2 cellular contexts compared by ENCODE assay signal in the genomic region with DNA sequence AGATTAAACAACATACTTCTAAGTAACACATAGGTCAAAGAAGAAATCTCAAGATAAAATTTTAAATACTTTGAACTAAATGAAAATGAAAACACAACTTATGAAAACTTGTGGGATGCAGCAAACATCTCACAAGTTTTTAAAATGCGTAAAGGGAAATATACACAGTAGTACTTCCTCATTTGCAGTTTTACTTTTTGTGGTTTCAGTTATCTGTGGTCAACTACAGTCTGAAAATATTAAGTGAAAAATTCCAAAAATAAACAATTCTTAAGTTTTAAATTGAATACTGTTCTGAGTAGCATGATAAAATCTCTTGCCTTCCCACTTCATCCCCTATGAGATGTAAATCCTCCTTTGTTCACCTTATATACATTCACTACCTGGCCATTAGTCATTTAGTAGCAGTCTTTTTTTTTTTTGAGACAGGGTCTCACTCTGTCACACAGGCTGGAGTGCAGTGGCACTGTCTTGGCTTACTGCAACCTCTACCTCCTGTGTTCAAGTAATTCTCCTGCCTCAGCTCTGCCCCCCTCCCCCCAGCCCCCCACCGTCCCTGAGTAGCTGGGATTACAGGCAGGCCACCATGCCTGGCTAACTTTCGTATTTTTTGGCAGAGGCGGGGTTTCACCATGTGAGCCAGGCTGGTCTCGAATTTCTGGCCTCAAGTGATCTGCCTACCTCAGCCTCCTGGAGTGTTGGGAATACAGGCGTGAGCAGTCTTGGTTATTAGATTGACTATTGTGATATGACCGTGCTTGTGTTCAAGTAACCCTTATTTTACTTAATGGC.
TF ChIP-seq lines count a peak whose summit lies in the region.

No MANE protein-coding gene starts in this region.

TF ChIP-seq in WTC11, 78 proteins besides CTCF, POLR2A, EP300 and RAD21 (continued from another document):
- TF ChIP-seq, protein P1, sequence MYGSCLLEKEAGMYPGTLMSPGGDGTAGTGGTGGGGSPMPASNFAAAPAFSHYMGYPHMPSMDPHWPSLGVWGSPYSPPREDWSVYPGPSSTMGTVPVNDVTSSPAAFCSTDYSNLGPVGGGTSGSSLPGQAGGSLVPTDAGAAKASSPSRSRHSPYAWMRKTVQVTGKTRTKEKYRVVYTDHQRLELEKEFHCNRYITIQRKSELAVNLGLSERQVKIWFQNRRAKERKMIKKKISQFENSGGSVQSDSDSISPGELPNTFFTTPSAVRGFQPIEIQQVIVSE (CRISPR knock-in tag; IDR thresholded peaks at IDR 0.05; ENCODE audit: borderline replicate concordance), result no peak

TF ChIP-seq in SK-N-SH treated with all-trans-retinoic acid at 6 μM for 48 hours, 23 proteins besides CTCF, POLR2A, EP300 and RAD21 (continued from another document):
- TF ChIP-seq, protein P2, sequence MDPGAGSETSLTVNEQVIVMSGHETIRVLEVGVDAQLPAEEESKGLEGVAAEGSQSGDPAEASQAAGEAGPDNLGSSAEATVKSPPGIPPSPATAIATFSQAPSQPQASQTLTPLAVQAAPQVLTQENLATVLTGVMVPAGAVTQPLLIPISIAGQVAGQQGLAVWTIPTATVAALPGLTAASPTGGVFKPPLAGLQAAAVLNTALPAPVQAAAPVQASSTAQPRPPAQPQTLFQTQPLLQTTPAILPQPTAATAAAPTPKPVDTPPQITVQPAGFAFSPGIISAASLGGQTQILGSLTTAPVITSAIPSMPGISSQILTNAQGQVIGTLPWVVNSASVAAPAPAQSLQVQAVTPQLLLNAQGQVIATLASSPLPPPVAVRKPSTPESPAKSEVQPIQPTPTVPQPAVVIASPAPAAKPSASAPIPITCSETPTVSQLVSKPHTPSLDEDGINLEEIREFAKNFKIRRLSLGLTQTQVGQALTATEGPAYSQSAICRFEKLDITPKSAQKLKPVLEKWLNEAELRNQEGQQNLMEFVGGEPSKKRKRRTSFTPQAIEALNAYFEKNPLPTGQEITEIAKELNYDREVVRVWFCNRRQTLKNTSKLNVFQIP (CRISPR knock-in tag; IDR thresholded peaks at IDR 0.05; ENCODE audit: borderline replicate concordance, low read depth), result no peak
- TF ChIP-seq, protein P3, sequence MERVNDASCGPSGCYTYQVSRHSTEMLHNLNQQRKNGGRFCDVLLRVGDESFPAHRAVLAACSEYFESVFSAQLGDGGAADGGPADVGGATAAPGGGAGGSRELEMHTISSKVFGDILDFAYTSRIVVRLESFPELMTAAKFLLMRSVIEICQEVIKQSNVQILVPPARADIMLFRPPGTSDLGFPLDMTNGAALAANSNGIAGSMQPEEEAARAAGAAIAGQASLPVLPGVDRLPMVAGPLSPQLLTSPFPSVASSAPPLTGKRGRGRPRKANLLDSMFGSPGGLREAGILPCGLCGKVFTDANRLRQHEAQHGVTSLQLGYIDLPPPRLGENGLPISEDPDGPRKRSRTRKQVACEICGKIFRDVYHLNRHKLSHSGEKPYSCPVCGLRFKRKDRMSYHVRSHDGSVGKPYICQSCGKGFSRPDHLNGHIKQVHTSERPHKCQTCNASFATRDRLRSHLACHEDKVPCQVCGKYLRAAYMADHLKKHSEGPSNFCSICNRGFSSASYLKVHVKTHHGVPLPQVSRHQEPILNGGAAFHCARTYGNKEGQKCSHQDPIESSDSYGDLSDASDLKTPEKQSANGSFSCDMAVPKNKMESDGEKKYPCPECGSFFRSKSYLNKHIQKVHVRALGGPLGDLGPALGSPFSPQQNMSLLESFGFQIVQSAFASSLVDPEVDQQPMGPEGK (CRISPR knock-in tag; IDR thresholded peaks at IDR 0.05; ENCODE audit: borderline replicate concordance), result no peak
